Comparison of ENCODE assay signal across 8 cellular contexts in the genomic region with DNA sequence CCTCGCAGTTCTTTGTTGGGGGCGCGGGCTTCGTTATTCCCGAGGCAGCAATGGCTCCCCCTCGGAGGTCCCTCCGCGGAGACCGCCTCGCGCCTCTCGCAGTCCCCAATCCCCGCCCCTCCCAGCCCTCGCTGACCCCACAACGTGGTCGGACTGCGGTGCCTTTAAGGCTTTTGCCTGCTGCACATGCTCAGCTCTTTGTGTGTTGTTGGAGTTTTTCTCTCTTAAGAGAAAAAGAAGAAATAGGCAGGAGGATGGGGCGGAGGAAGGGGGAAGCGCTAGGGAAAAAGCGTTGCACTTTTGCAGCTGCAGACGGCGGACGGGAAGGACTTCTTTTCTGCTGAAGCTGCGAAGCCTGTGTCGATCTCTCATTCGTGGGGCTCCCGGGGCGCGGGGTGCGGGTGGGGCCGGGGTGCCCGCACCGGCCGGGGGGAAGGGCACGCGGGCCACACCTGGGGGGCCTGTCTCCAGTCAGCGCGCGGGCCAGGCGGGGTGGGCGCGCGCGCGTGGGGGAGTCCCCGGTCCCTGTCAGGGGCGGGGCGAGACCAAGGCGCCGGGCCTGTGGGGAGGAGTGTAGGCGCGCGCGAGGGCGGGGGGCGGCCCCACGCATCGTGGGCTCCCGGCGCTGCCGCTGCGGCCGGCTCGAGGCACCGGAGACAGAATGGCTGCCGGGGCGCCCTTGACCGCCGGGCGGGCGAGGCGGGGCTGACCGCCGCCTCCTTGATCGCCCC. TPM values are rescaled to one million over a fixed set of nuclear protein-coding genes. Genes with fewer than 3 reads are reported as not detected.
DNase-seq lines count a peak whose midpoint lies in the region; ATAC-seq, FAIRE-seq and TF ChIP-seq lines count a peak whose summit lies in the region.

No MANE protein-coding gene starts in this region.

- H3K4me1 ChIP-seq in CD4-positive, alpha-beta memory T cell (ENCODE audit: insufficient read depth, low read length), result no peaks in the 10 kb centered on the region
- peaks cover 4 to 27% (median 18%) of the 10 kb centered on the region in 6 donors for H3K4me1 ChIP-seq in spleen

- intact Hi-C loops in CD4-positive, alpha-beta memory T cell (cut with micrococcal nuclease), result no loop called here
- intact Hi-C loops in MCF 10A (cut with micrococcal nuclease) (no loop called here), spleen (cut with DNase I; ENCODE audit: low total_unique reads) (no loop called here)

- DNase-seq in CD4-positive, alpha-beta memory T cell, result peak in 4 of 5 donors; percentile 3 to 37 (median 10)
- DNase-seq in GM19239 (ENCODE audit: insufficient read length, low spot score) (peak; percentile 27), RPMI8226 (peak; percentile 66), MCF 10A (ENCODE audit: unreplicated experiment) (no peak), immature natural killer cell (peak in 2 of 3 donors; percentile 7 to 9), spleen (peak; percentile 75), RWPE1 (ENCODE audit: low spot score) (no peak)

- H3K27me3 Mint-ChIP-seq in CD4-positive, alpha-beta memory T cell, result peaks cover 35 to 37% of the 10 kb centered on the region in 2 donors
- H3K27me3 Mint-ChIP-seq in MCF 10A (ENCODE audit: insufficient read depth, unreplicated experiment), result peaks cover 57% of the 10 kb centered on the region
- H3K27me3 Mint-ChIP-seq in immature natural killer cell (ENCODE audit: low read depth in 3 of 3), result peaks cover 17 to 30% (median 23%) of the 10 kb centered on the region in 3 donors

- POLR2A ChIA-PET in CD4-positive, alpha-beta memory T cell (lab: Charles Lee; ENCODE audit: partially characterized antibody), result no interaction called here
- POLR2A ChIA-PET in MCF 10A (lab: Yijun Ruan, JAX), result no interaction called here
- POLR2A ChIA-PET in RWPE1 (lab: Yijun Ruan, JAX; ENCODE audit: low non-redundant PET), result no interaction called here

- no peak for TF ChIP-seq POLR2A in spleen (IDR thresholded peaks at IDR 0.05)

- H3K27ac ChIP-seq in CD4-positive, alpha-beta memory T cell (ENCODE audit: low read depth, low read length), result no peak overlapping the region
- peak overlapping the region in 2 of 8 donors; percentile 39 to 47 for H3K27ac ChIP-seq in spleen
- no peak overlapping the region for H3K27ac ChIP-seq in RWPE1

- TF ChIP-seq CTCF in MCF 10A (IDR thresholded peaks at IDR 0.05; ENCODE audit: unreplicated experiment) (no peak), spleen (IDR thresholded peaks at IDR 0.05 in 8 of 11, conservative IDR thresholded peaks at IDR 0.05 in 3 of 11) (no peak), RWPE1 (conservative IDR thresholded peaks at IDR 0.05; ENCODE audit: low read depth) (no peak)

- peak overlapping the region in 1 of 2 donors; percentile 9 for H3K4me3 ChIP-seq in CD4-positive, alpha-beta memory T cell (ENCODE audit: low read length in 2 of 2)
- peak overlapping the region; percentile 53 to 85 (median 68) for H3K4me3 ChIP-seq in spleen

- no peaks in the 10 kb centered on the region for H3K36me3 Mint-ChIP-seq in CD4-positive, alpha-beta memory T cell
- H3K36me3 Mint-ChIP-seq in MCF 10A (ENCODE audit: insufficient read depth, unreplicated experiment), result no peaks in the 10 kb centered on the region
- peaks cover 0 to 4% (median 3%) of the 10 kb centered on the region in 3 donors for H3K36me3 Mint-ChIP-seq in immature natural killer cell

- H3K27ac Mint-ChIP-seq in CD4-positive, alpha-beta memory T cell, result no peak overlapping the region
- H3K27ac Mint-ChIP-seq in MCF 10A (ENCODE audit: low read depth, unreplicated experiment) (no peak overlapping the region), immature natural killer cell (no peak overlapping the region)

- H3K36me3 ChIP-seq in CD4-positive, alpha-beta memory T cell (ENCODE audit: insufficient read depth, low read length), result no peaks in the 10 kb centered on the region
- no peaks in the 10 kb centered on the region for H3K36me3 ChIP-seq in spleen

- WGBS in spleen, 5 donors, result 1 to 4% (median 1%) methylated on average over 29 to 75 of the region's 75 CpGs

- peaks cover 16% of the 10 kb centered on the region for H3K27me3 ChIP-seq in CD4-positive, alpha-beta memory T cell (ENCODE audit: insufficient read depth, low read length)
- peaks cover 0 to 77% (median 36%) of the 10 kb centered on the region in 7 donors for H3K27me3 ChIP-seq in spleen (replicated peaks in 1 of 7)

- H3K4me1 Mint-ChIP-seq in CD4-positive, alpha-beta memory T cell, result peaks cover 9 to 18% (median 13%) of the 10 kb centered on the region in 4 donors
- no peaks in the 10 kb centered on the region for H3K4me1 Mint-ChIP-seq in MCF 10A (ENCODE audit: insufficient read depth, unreplicated experiment)
- H3K4me1 Mint-ChIP-seq in immature natural killer cell, result peaks cover 7 to 16% of the 10 kb centered on the region in 2 donors

- H3K9me3 Mint-ChIP-seq in CD4-positive, alpha-beta memory T cell, result peaks cover 0 to 10% (median 3%) of the 10 kb centered on the region in 8 donors
- H3K9me3 Mint-ChIP-seq in MCF 10A (ENCODE audit: unreplicated experiment), result no peaks in the 10 kb centered on the region
- H3K9me3 Mint-ChIP-seq in immature natural killer cell, result peaks cover 2 to 10% (median 4%) of the 10 kb centered on the region in 6 donors

- no peak for FAIRE-seq in GM19239 (lab: Jason Lieb, UNC)

- peak overlapping the region; percentile 75 to 83 (median 80) for H3K4me3 Mint-ChIP-seq in CD4-positive, alpha-beta memory T cell
- peak overlapping the region; percentile 35 for H3K4me3 Mint-ChIP-seq in MCF 10A (ENCODE audit: unreplicated experiment)
- H3K4me3 Mint-ChIP-seq in immature natural killer cell, result peak overlapping the region; percentile 60 to 84 (median 76)

- no TSS peak for BruUV-seq in MCF 10A (replicated peaks; lab: Mats Ljungman, UMichigan)

- CTCF ChIA-PET in CD4-positive, alpha-beta memory T cell (lab: Charles Lee; ENCODE audit: partially characterized antibody), result no interaction called here
- CTCF ChIA-PET in MCF 10A (lab: Yijun Ruan, JAX), result no interaction called here
- CTCF ChIA-PET in RWPE1 (lab: Yijun Ruan, JAX), result interaction anchor here (0.6 kb wide), 1 partner anchor 837 kb away, joined by 4 read pairs; no protein-coding TSS in a partner anchor

- ATAC-seq in HG03159 (IDR thresholded peaks at IDR 0.05; ENCODE audit: unreplicated experiment), result peak; percentile 74

- no peaks in the 10 kb centered on the region for H3K9me3 ChIP-seq in CD4-positive, alpha-beta memory T cell (ENCODE audit: control insufficient read depth in 1 of 2, low read length in 2 of 2)
- peaks cover 0 to 5% (median 0%) of the 10 kb centered on the region in 8 donors for H3K9me3 ChIP-seq in spleen

RNA-seq across cellular contexts. Expression of a gene that starts 0.4 kb away (rescaled TPM):
- under 1 TPM in 1 of 2 experiments, not detected in 1; 0.50 TPM for total RNA-seq in CD4-positive, alpha-beta memory T cell
- under 1 TPM in 1 of 2 donors, not detected in 1; 0.23 TPM for polyA plus RNA-seq in CD4-positive, alpha-beta memory T cell
- not detected in 2 replicates for total RNA-seq in MCF 10A (2022)
- not detected for polyA plus RNA-seq in immature natural killer cell
- 1 to 10 TPM in 6 of 7 donors, under 1 TPM in 1; 0.80 to 6.3 (median 3.8) TPM for total RNA-seq in spleen
- polyA plus RNA-seq in spleen, result under 1 TPM; 0.29 to 0.80 (median 0.37) TPM

Comparison
In these comparisons a context has a peak if more than half of its experiments do, and no peak if none do; other contexts are left out.
1. DNase-seq: peak in CD4-positive, alpha-beta memory T cell (4 of 5), GM19239 (single experiment), RPMI8226 (single experiment), immature natural killer cell (2 of 3) and spleen (single experiment); none in MCF 10A (single experiment) and RWPE1 (single experiment).
2. Peak in every context shown above with its lines, with median percentiles within 50 percentile points of each other: H3K4me3 Mint-ChIP-seq.